Comparison of ENCODE assay signal across 8 cellular contexts in genomic region chr20:50335105-50335504, GRCh38.
DNase-seq lines count a peak whose midpoint lies in the region; ATAC-seq and TF ChIP-seq lines count a peak whose summit lies in the region.

No MANE protein-coding gene starts in this region.

- DNase-seq in DMS53 (lab: John Stamatoyannopoulos, UW): peak; percentile 91
- peak; percentile 49 to 78 for DNase-seq in Kasumi-1 (lab: John Stamatoyannopoulos, UW)
- DNase-seq in RPMI8226: peak; percentile 35
- peak; percentile 48 to 72 for DNase-seq in foreskin keratinocyte
- no peak for DNase-seq in vagina (ENCODE audit: extremely low spot score in 2 of 2)
- DNase-seq in activated naive CD4-positive, alpha-beta T cell treated with Interleukin-2 at 50 U/mL for 16 hours: no peak

- H3K9me3 ChIP-seq in vagina: no peaks in the 10 kb centered on the region

- no peak overlapping the region for H3K4me3 ChIP-seq in vagina

- H3K36me3 ChIP-seq in vagina: no peaks in the 10 kb centered on the region

- TF ChIP-seq POLR2A in vagina (IDR thresholded peaks at IDR 0.05): no peak

- TF ChIP-seq CTCF in foreskin keratinocyte (conservative IDR thresholded peaks at IDR 0.05) (no peak), vagina (IDR thresholded peaks at IDR 0.05) (no peak)

- H3K4me1 ChIP-seq in foreskin keratinocyte: peaks cover 18% of the 10 kb centered on the region
- H3K4me1 ChIP-seq in vagina: peaks cover 38% of the 10 kb centered on the region

- intact Hi-C loops in vagina (cut with DNase I): no loop called here

- ATAC-seq in foreskin keratinocyte: peak; percentile 75
- no peak for ATAC-seq in GM21825 (IDR thresholded peaks at IDR 0.05; ENCODE audit: unreplicated experiment)
- ATAC-seq in HG02623 (IDR thresholded peaks at IDR 0.05; ENCODE audit: unreplicated experiment): no peak

- H3K27ac ChIP-seq in foreskin keratinocyte (peak overlapping the region; percentile 88), vagina (peak overlapping the region; percentile 68)

- no peaks in the 10 kb centered on the region for H3K27me3 ChIP-seq in foreskin keratinocyte
- no peaks in the 10 kb centered on the region for H3K27me3 ChIP-seq in vagina

Comparison
In these comparisons a context has a peak if more than half of its experiments do, and no peak if none do; other contexts are left out.
1. DNase-seq: peak in DMS53 (single experiment), Kasumi-1 (2 of 2), RPMI8226 (single experiment) and foreskin keratinocyte (2 of 2); none in vagina (0 of 2) and activated naive CD4-positive, alpha-beta T cell treated with Interleukin-2 at 50 U/mL for 16 hours (single experiment).